Comparison of ENCODE assay signal across 20 cellular contexts in genomic region chr21:37498664-37499063, GRCh38.
"Had no signal": no experiment of that assay in that cellular context is flagged by ENCODE, and none has a peak within 500 bp of the region (broad histone marks: within the 10 kb centered on the region; RNA-seq: fewer than 3 reads in every experiment).

No MANE protein-coding gene starts in this region.

- H3K27me3 Mint-ChIP-seq: activated B cell treated with CpG ODN at 0.5 μM for 24 hours; activated naive CD8-positive, alpha-beta T cell treated with anti-CD3 and anti-CD28 coated beads, Interleukin-2, amount 10 ng/mL, durations not matched to agents 7 days and 5 days; central memory CD8-positive, alpha-beta T cell; naive B cell had no signal

- H3K27ac ChIP-seq: brain microvascular endothelial cell, psoas muscle, skin epidermis, stomach had no signal

- H3K4me3 ChIP-seq: left ventricle myocardium inferior, mucosa of descending colon, psoas muscle, skin epidermis, stomach had no signal

- ATAC-seq: mucosa of descending colon, psoas muscle, right cardiac atrium had no signal

- DNase-seq: activated B cell treated with CpG ODN at 0.5 μM for 24 hours; activated CD4-positive, alpha-beta T cell treated with anti-CD3 and anti-CD28 coated beads, Interleukin-2, amount 50 U/mL, for 1 hour; activated CD8-positive, alpha-beta memory T cell treated with anti-CD3 and anti-CD28 coated beads for 24 hours; activated CD8-positive, alpha-beta memory T cell treated with anti-CD3 and anti-CD28 coated beads, Interleukin-2, amount 50 U/mL, for 48 hours; activated gamma-delta T cell treated with Interleukin-2 at 50 U/mL for 16 hours; activated naive CD8-positive, alpha-beta T cell treated with anti-CD3 and anti-CD28 coated beads, Interleukin-2, amount 10 ng/mL, durations not matched to agents 7 days and 5 days; brain microvascular endothelial cell; cortex of kidney; head of caudate nucleus; left ventricle myocardium inferior; mammary epithelial cell; mucosa of descending colon; naive B cell; psoas muscle; right cardiac atrium; stomach; trophoblast cell had no signal

- H3K27ac Mint-ChIP-seq: activated B cell treated with CpG ODN at 0.5 μM for 24 hours; activated naive CD8-positive, alpha-beta T cell treated with anti-CD3 and anti-CD28 coated beads, Interleukin-2, amount 10 ng/mL, durations not matched to agents 7 days and 5 days; T-helper 2 cell treated with Interferon-gamma antibody and Interleukin-4, amounts not matched to agents 5 μg/mL and 100 μg/mL, for 36 hours had no signal

- H3K4me3 Mint-ChIP-seq: activated B cell treated with CpG ODN at 0.5 μM for 24 hours; activated naive CD8-positive, alpha-beta T cell treated with anti-CD3 and anti-CD28 coated beads, Interleukin-2, amount 10 ng/mL, durations not matched to agents 7 days and 5 days; central memory CD8-positive, alpha-beta T cell; naive B cell; T-helper 2 cell treated with Interferon-gamma antibody and Interleukin-4, amounts not matched to agents 5 μg/mL and 100 μg/mL, for 36 hours had no signal

- H3K9me3 Mint-ChIP-seq: activated B cell treated with CpG ODN at 0.5 μM for 24 hours; central memory CD8-positive, alpha-beta T cell; naive B cell had no signal

- H3K27me3 ChIP-seq: brain microvascular endothelial cell, stomach had no signal
